ENCODE assay signal across 8 cellular contexts in the genomic region with DNA sequence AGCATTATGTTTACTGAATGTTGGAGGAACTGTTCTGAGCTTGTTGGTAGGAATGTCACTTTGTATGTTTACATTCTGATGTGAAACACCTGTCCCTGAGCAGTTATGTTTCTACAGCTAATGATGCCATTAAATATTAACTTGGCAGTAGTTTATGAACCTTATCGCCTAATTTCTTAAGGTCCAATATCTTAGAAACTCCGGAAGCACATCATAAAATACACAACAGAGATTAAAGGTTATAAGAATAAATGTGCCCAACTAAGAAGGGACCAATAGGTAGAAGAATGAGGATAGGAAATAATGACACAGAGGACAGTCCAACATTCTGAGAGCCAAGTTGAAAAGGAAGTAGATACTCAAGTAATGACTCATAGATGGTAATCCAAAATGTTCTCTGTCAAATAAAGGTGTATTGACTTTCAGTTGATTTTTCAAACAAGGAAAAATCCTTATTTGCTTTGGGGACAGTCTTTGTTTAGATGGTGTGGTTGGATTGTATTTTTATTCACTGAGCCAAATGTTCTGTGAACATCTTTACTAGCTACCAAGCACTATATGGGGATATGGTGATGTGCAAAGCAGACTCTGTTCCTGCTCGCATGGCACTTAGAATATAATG. TPM values are rescaled to one million over a fixed set of nuclear protein-coding genes. Genes with fewer than 3 reads are reported as not detected.
DNase-seq lines count a peak whose midpoint lies in the region; ATAC-seq, FAIRE-seq and TF ChIP-seq lines count a peak whose summit lies in the region.

No MANE protein-coding gene starts in this region.

- peaks cover 4% of the 10 kb centered on the region in 2 experiments; a peak in 3 of 4 replicates for H3K36me3 ChIP-seq in GM12878 (ENCODE audit: control insufficient read depth in 2 of 2, insufficient read depth in 2 of 2, low read length in 1 of 2)

- no peak overlapping the region for H3K9ac ChIP-seq in GM12878 (ENCODE audit: control insufficient read depth, insufficient read depth, low read length)

- no peaks in the 10 kb centered on the region for H3K27me3 ChIP-seq in GM12878 (replicated peaks in 1 of 2; ENCODE audit: control insufficient read depth in 2 of 2, insufficient read depth in 2 of 2, low read length in 1 of 2)

- no peaks in the 10 kb centered on the region for H3K9me3 ChIP-seq in GM12878 (replicated peaks; ENCODE audit: control insufficient read depth, insufficient read depth, low read length)

- ATAC-seq in GM19395 (IDR thresholded peaks at IDR 0.05; ENCODE audit: unreplicated experiment) (peak; percentile 79), GM12878 (peak; percentile 81), HG02840 (IDR thresholded peaks at IDR 0.05; ENCODE audit: low FRiP score, unreplicated experiment) (no peak)
- no peak for ATAC-seq in naive thymus-derived CD8-positive, alpha-beta T cell

- H3K4me2 ChIP-seq in GM12878 (ENCODE audit: control insufficient read depth, insufficient read depth) = peak overlapping the region; percentile 21; the same call in 1 of the 2 replicates

- 48% methylated on average over 3 of the region's 3 CpGs for WGBS in GM12878 (ENCODE audit: insufficient coverage, insufficient replicate concordance, low lambda C conversion rate, missing lambda C conversion rate)

- H3K4me3 ChIP-seq in GM12878 = no peak overlapping the region

- no peaks in the 10 kb centered on the region for H3K27me3 Mint-ChIP-seq in naive thymus-derived CD8-positive, alpha-beta T cell

- H3K79me2 ChIP-seq in GM12878 (ENCODE audit: control insufficient read depth, insufficient read depth, low read length) = peaks cover 78% of the 10 kb centered on the region

- TF ChIP-seq RAD21 in GM12878 (IDR thresholded peaks at IDR 0.05; ENCODE audit: insufficient read depth, low read depth, low read length) = no peak

- peak overlapping the region in 6 of 10 donors; percentile 4 to 35 (median 24) for H3K27ac Mint-ChIP-seq in naive thymus-derived CD8-positive, alpha-beta T cell

- H3K4me1 ChIP-seq in GM12878 (ENCODE audit: control insufficient read depth, insufficient read depth, low read length) = peaks cover 38% of the 10 kb centered on the region

- peaks cover 27 to 67% (median 56%) of the 10 kb centered on the region in 4 donors for H3K4me1 Mint-ChIP-seq in naive thymus-derived CD8-positive, alpha-beta T cell

- RAD21 ChIA-PET in GM12878 (lab: Charles Lee; ENCODE audit: unreplicated experiment) = interaction anchor here (0.8 to 2.9 kb wide), 4 partner anchors 27 to 161 kb away, joined by 3 to 11 read pairs (median 4); no protein-coding TSS in a partner anchor

- intact Hi-C loops in GM12878 (cut with micrococcal nuclease; ENCODE audit: unreplicated experiment) = loop anchor here (5.0 kb wide), 1 partner anchor 43 kb away; no protein-coding TSS in a partner anchor
- intact Hi-C loops in posterior cingulate gyrus (cut with DNase I) = no loop called here

- SMC1A ChIA-PET in GM12878 (lab: Charles Lee; ENCODE audit: uncharacterized antibody, unreplicated experiment) = interaction anchor here (0.9 to 2.1 kb wide), 5 partner anchors 12 to 161 kb away, joined by 3 to 18 read pairs (median 4); no protein-coding TSS in a partner anchor

- in situ Hi-C loops in GM12878 (cut with MboI) = no loop called here

- H3K9me3 Mint-ChIP-seq in naive thymus-derived CD8-positive, alpha-beta T cell = no peaks in the 10 kb centered on the region

- DNase-seq in COLO668 (lab: John Stamatoyannopoulos, UW; ENCODE audit: unreplicated experiment) (peak; percentile 7), LHCN-M2 (ENCODE audit: low read depth) (peak; percentile 37), GM12878 (ENCODE audit: low read depth, low spot score) (peak; percentile 40), posterior cingulate gyrus (no peak), nucleus accumbens (lab: John Stamatoyannopoulos, UW) (no peak)
- no peak for DNase-seq in naive thymus-derived CD8-positive, alpha-beta T cell

- no peak overlapping the region for H2AFZ ChIP-seq in GM12878 (ENCODE audit: control insufficient read depth, low read depth, low read length)

- TF ChIP-seq CTCF in GM12878 (IDR thresholded peaks at IDR 0.05 in 2 of 3, conservative IDR thresholded peaks at IDR 0.05 in 1 of 3; ENCODE audit: control insufficient read depth in 2 of 3, extremely low read depth in 1 of 3, insufficient read depth in 1 of 3, low read depth in 3 of 3, low read length in 3 of 3) = no peak

- H3K4me3 Mint-ChIP-seq in naive thymus-derived CD8-positive, alpha-beta T cell = no peak overlapping the region

- no peak for FAIRE-seq in GM12878 (lab: Jason Lieb, UNC)

- BruUV-seq in GM12878 (replicated peaks; lab: Mats Ljungman, UMichigan) = TSS peak; percentile 7

- H4K20me1 ChIP-seq in GM12878 (ENCODE audit: control insufficient read depth, insufficient read depth) = peaks cover 3% of the 10 kb centered on the region; the same call in 1 of the 2 replicates

- H3K27ac ChIP-seq in GM12878 (ENCODE audit: control insufficient read depth, insufficient read depth) = peak overlapping the region; percentile 20

- peaks cover 0 to 65% (median 10%) of the 10 kb centered on the region in 3 donors for H3K36me3 Mint-ChIP-seq in naive thymus-derived CD8-positive, alpha-beta T cell

- POLR2A ChIA-PET in GM12878 (lab: Charles Lee) = interaction anchor here (0.8 to 1.4 kb wide), 3 partner anchors 19 to 39 kb away, joined by 3 to 5 read pairs (median 3); no protein-coding TSS in a partner anchor
- POLR2A ChIA-PET in naive thymus-derived CD8-positive, alpha-beta T cell (lab: Charles Lee) = no interaction called here

- no peak for TF ChIP-seq EP300 in GM12878 (IDR thresholded peaks at IDR 0.05; ENCODE audit: borderline replicate concordance in 1 of 2, control insufficient read depth in 1 of 2, low read depth in 2 of 2, low read length in 2 of 2)

- CTCF ChIA-PET in GM12878 (lab: Yijun Ruan, JAX) = interaction anchor here (0.6 to 1.6 kb wide), 9 partner anchors 9 to 173 kb away, joined by 3 to 4 read pairs (median 3); no protein-coding TSS in a partner anchor

- no peak for TF ChIP-seq POLR2A in GM12878 (IDR thresholded peaks at IDR 0.05; ENCODE audit: low read depth, low read length)

TF ChIP-seq in GM12878, 131 proteins besides CTCF, POLR2A, EP300 and RAD21 (continues in another document):
- TF ChIP-seq TCF7 (IDR thresholded peaks at IDR 0.05; ENCODE audit: borderline replicate concordance) (no peak), CHD2 (IDR thresholded peaks at IDR 0.05; ENCODE audit: borderline replicate concordance, low read depth, low read length) (no peak), CBX5 (IDR thresholded peaks at IDR 0.05; ENCODE audit: low read depth) (no peak)
- TF ChIP-seq, protein P1, sequence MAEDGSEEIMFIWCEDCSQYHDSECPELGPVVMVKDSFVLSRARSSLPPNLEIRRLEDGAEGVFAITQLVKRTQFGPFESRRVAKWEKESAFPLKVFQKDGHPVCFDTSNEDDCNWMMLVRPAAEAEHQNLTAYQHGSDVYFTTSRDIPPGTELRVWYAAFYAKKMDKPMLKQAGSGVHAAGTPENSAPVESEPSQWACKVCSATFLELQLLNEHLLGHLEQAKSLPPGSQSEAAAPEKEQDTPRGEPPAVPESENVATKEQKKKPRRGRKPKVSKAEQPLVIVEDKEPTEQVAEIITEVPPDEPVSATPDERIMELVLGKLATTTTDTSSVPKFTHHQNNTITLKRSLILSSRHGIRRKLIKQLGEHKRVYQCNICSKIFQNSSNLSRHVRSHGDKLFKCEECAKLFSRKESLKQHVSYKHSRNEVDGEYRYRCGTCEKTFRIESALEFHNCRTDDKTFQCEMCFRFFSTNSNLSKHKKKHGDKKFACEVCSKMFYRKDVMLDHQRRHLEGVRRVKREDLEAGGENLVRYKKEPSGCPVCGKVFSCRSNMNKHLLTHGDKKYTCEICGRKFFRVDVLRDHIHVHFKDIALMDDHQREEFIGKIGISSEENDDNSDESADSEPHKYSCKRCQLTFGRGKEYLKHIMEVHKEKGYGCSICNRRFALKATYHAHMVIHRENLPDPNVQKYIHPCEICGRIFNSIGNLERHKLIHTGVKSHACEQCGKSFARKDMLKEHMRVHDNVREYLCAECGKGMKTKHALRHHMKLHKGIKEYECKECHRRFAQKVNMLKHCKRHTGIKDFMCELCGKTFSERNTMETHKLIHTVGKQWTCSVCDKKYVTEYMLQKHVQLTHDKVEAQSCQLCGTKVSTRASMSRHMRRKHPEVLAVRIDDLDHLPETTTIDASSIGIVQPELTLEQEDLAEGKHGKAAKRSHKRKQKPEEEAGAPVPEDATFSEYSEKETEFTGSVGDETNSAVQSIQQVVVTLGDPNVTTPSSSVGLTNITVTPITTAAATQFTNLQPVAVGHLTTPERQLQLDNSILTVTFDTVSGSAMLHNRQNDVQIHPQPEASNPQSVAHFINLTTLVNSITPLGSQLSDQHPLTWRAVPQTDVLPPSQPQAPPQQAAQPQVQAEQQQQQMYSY (CRISPR knock-in tag; IDR thresholded peaks at IDR 0.05) = no peak
- TF ChIP-seq, protein P2, sequence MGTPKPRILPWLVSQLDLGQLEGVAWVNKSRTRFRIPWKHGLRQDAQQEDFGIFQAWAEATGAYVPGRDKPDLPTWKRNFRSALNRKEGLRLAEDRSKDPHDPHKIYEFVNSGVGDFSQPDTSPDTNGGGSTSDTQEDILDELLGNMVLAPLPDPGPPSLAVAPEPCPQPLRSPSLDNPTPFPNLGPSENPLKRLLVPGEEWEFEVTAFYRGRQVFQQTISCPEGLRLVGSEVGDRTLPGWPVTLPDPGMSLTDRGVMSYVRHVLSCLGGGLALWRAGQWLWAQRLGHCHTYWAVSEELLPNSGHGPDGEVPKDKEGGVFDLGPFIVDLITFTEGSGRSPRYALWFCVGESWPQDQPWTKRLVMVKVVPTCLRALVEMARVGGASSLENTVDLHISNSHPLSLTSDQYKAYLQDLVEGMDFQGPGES (IDR thresholded peaks at IDR 0.05) = no peak

RNA-seq across cellular contexts. Expression of a gene that starts 31.9 kb away (rescaled TPM):
- total RNA-seq in LHCN-M2 (2014; rRNA removed) = 13.2 and 14.9 TPM in 2 replicates
- polyA plus RNA-seq in LHCN-M2 (2012) = 4.8 TPM
- total RNA-seq in GM12878 (2013; cell fraction: nucleolus; rRNA removed) = 164 and 167 TPM in 2 replicates
- total RNA-seq in GM12878 (2014; rRNA removed) = 11.2 and 16.2 TPM in 2 replicates
- 17.8 and 19.2 TPM in 2 replicates for total RNA-seq in GM12878 (2014; rRNA removed; fragmentation: Illumina TruSeq; extraction: Trizol)
- 18.9 and 22.0 TPM in 2 replicates for total RNA-seq in GM12878 (2021)
- 18.1 TPM for polyA plus RNA-seq in GM12878 (2011; ENCODE audit: low read depth)
- 18.0 and 24.9 TPM in 2 replicates for polyA plus RNA-seq in GM12878 (2011; rRNA removed)
- 6.8 and 12.2 TPM in 2 replicates for polyA plus RNA-seq in GM12878 (2011; cell fraction: cytosol; rRNA removed)
- polyA plus RNA-seq in GM12878 (2011; cell fraction: nucleus; rRNA removed) = 19.2 and 25.2 TPM in 2 replicates
- 8.0 TPM in 2 replicates for polyA plus RNA-seq in GM12878 (2012)
- 10.2 and 16.0 TPM in 2 replicates for polyA plus RNA-seq in GM12878 (2014; fragmentation: Illumina TruSeq; extraction: Trizol)
- polyA plus RNA-seq in GM12878 (2014; fragmentation: Nextera tagmentation; extraction: Ambion mirVana) = 1 to 10 TPM; 1.6 to 6.1 TPM
- 5.2 and 6.6 TPM in 2 replicates for polyA plus RNA-seq in GM12878 (2014; rRNA removed)
- 10 to 100 TPM; 15.3 to 16.9 TPM for polyA plus RNA-seq in GM12878 (2016; fragmentation: Nextera tagmentation; extraction: Ambion mirVana)
- 34.7 and 38.0 TPM in 2 replicates for polyA minus RNA-seq in GM12878 (2011; rRNA and poly(A)+ RNA removed)
- 9.0 and 13.2 TPM in 2 replicates for polyA minus RNA-seq in GM12878 (2011; cell fraction: cytosol; rRNA and poly(A)+ RNA removed)
- 35.9 and 66.6 TPM in 2 replicates for polyA minus RNA-seq in GM12878 (2011; cell fraction: nucleus; rRNA and poly(A)+ RNA removed)
- total RNA-seq in naive thymus-derived CD8-positive, alpha-beta T cell = 10 to 100 TPM; 50.2 to 51.2 TPM
- 10 to 100 TPM; 18.9 to 26.6 (median 19.3) TPM for polyA plus RNA-seq in naive thymus-derived CD8-positive, alpha-beta T cell

Comparison
In these comparisons a context has a peak if more than half of its experiments do, and no peak if none do; other contexts are left out.
1. DNase-seq: peak in COLO668 (single experiment), LHCN-M2 (single experiment) and GM12878 (single experiment); none in naive thymus-derived CD8-positive, alpha-beta T cell (0 of 10), posterior cingulate gyrus (0 of 10) and nucleus accumbens (0 of 56).
2. ATAC-seq: peak in GM19395 (single experiment) and GM12878 (single experiment); none in naive thymus-derived CD8-positive, alpha-beta T cell (0 of 2) and HG02840 (single experiment).